Comparison of ENCODE assay signal across 19 cellular contexts in genomic region chr17:7048968-7049367, GRCh38. TPM values are rescaled to one million over a fixed set of nuclear protein-coding genes. Genes with fewer than 3 reads are reported as not detected.
DNase-seq lines count a peak whose midpoint lies in the region; ATAC-seq and TF ChIP-seq lines count a peak whose summit lies in the region.
"Had no signal": no experiment of that assay in that cellular context is flagged by ENCODE, and none has a peak within 500 bp of the region (broad histone marks: within the 10 kb centered on the region; RNA-seq: fewer than 3 reads in every experiment).

No MANE protein-coding gene starts in this region.

- H3K4me3 Mint-ChIP-seq in brain (peak overlapping the region in 1 of 5 experiments; percentile 39), CD14-positive monocyte (no peak overlapping the region)

- H3K4me2 ChIP-seq in smooth muscle cell = peak overlapping the region; percentile 33
- H3K4me2 ChIP-seq: KMS-11 had no signal

- H2AFZ ChIP-seq in smooth muscle cell (ENCODE audit: low read depth) = no peak overlapping the region

- H3K79me2 ChIP-seq in smooth muscle cell (ENCODE audit: low read depth) = no peaks in the 10 kb centered on the region

- intact Hi-C loops in uterus (cut with DNase I; ENCODE audit: low total_unique reads) = no loop called here
- intact Hi-C loops in CD14-positive monocyte (cut with micrococcal nuclease) = no loop called here

- H3K27ac Mint-ChIP-seq in brain (peak overlapping the region; percentile 19 to 77 (median 36)), CD14-positive monocyte (peak overlapping the region in 1 of 7 donors; percentile 21)

- H3K4me1 ChIP-seq in smooth muscle cell (ENCODE audit: low read depth) (no peaks in the 10 kb centered on the region), uterus (peaks cover 0 to under 1% of the 10 kb centered on the region in 2 donors)
- H3K4me1 ChIP-seq: SJCRH30 had no signal

- H3K9me3 Mint-ChIP-seq in brain (no peaks in the 10 kb centered on the region), CD14-positive monocyte (peaks cover 0 to 4% (median 0%) of the 10 kb centered on the region in 7 donors)
- H3K9me3 Mint-ChIP-seq: CD8-positive, alpha-beta memory T cell had no signal

- H3K4me3 ChIP-seq in smooth muscle cell = no peak overlapping the region
- H3K4me3 ChIP-seq in uterus = no peak overlapping the region
- H3K4me3 ChIP-seq: HAP-1, MG63, SJCRH30 had no signal

- no peak for TF ChIP-seq POLR2A in uterus (IDR thresholded peaks at IDR 0.05)

- H3F3A ChIP-seq in smooth muscle cell (ENCODE audit: low read depth) = no peaks in the 10 kb centered on the region

- no peaks in the 10 kb centered on the region for H3K36me3 ChIP-seq in smooth muscle cell (ENCODE audit: low read depth)
- no peaks in the 10 kb centered on the region for H3K36me3 ChIP-seq in uterus
- H3K36me3 ChIP-seq: HAP-1, MG63, SJCRH30 had no signal

- 20% methylated on average over 6 of the region's 6 CpGs for WGBS in smooth muscle cell (ENCODE audit: low lambda C conversion rate)

- peaks cover 37% of the 10 kb centered on the region for H3K4me1 Mint-ChIP-seq in brain
- peaks cover 30% of the 10 kb centered on the region for H3K4me1 Mint-ChIP-seq in CD14-positive monocyte

- H3K36me3 Mint-ChIP-seq in brain (no peaks in the 10 kb centered on the region), CD14-positive monocyte (peaks cover 0 to 2% of the 10 kb centered on the region in 2 donors)
- H3K36me3 Mint-ChIP-seq: CD8-positive, alpha-beta memory T cell had no signal

- peaks cover 36% of the 10 kb centered on the region for H3K27me3 Mint-ChIP-seq in brain
- H3K27me3 Mint-ChIP-seq in CD14-positive monocyte (ENCODE audit: low read depth in 3 of 3) = peaks cover 20 to 22% (median 22%) of the 10 kb centered on the region in 3 donors

- H3K27ac ChIP-seq in smooth muscle cell (ENCODE audit: low read depth) (peak overlapping the region; percentile 10), uterus (no peak overlapping the region)
- H3K27ac ChIP-seq: KMS-11, RWPE1, SJCRH30 had no signal

- TF ChIP-seq CTCF in brain (conservative IDR thresholded peaks at IDR 0.05) (no peak), smooth muscle cell (IDR thresholded peaks at IDR 0.05; ENCODE audit: borderline replicate concordance, insufficient read depth, poor library complexity, severe bottlenecking) (no peak), uterus (IDR thresholded peaks at IDR 0.05) (no peak), CD14-positive monocyte (IDR thresholded peaks at IDR 0.05) (no peak)

- H3K9ac ChIP-seq in smooth muscle cell (ENCODE audit: low read depth) = no peak overlapping the region
- H3K9ac ChIP-seq: KMS-11 had no signal

- DNase-seq in Daoy (ENCODE audit: low read depth) (peak; percentile 50), LHCN-M2 (ENCODE audit: low read depth) (peak; percentile 50), smooth muscle cell (lab: John Stamatoyannopoulos, UW; ENCODE audit: unreplicated experiment) (no peak), uterus (no peak), CD14-positive monocyte (ENCODE audit: low spot score) (no peak)
- DNase-seq: CD8-positive, alpha-beta memory T cell; EL; MG63; NCI-H1105 treated with DMSO at 0.1 percent for 48 hours; NCI-H187; NCI-H2171 treated with DMSO at 0.1 percent for 48 hours; SJCRH30 had no signal

- H4K20me1 ChIP-seq in smooth muscle cell (ENCODE audit: low read depth) = no peaks in the 10 kb centered on the region

- no peaks in the 10 kb centered on the region for H3K9me3 ChIP-seq in smooth muscle cell (replicated peaks; ENCODE audit: low read depth)
- no peaks in the 10 kb centered on the region for H3K9me3 ChIP-seq in uterus
- H3K9me3 ChIP-seq: HAP-1, MG63, SJCRH30 had no signal

- ATAC-seq in HG02571 (IDR thresholded peaks at IDR 0.05; ENCODE audit: unreplicated experiment) = no peak

- H3K27me3 ChIP-seq in smooth muscle cell (ENCODE audit: low read depth) (peaks cover 5% of the 10 kb centered on the region), uterus (no peaks in the 10 kb centered on the region)
- H3K27me3 ChIP-seq: MG63, SJCRH30 had no signal

RNA-seq across cellular contexts. Expression of gene SLC16A11, which starts 5.1 kb away (rescaled TPM):
- not detected in 2 replicates for total RNA-seq in Daoy (2014; rRNA removed; shearing (Covaris generic))
- total RNA-seq in LHCN-M2 (2014; rRNA removed) (0.11 TPM in 1 of 2 replicates, not detected in the other), smooth muscle cell (0.36 TPM in 1 of 2 replicates, not detected in the other), uterus (1 to 10 TPM in 1 of 4 donors, under 1 TPM in 3; 0.14 to 10.0 (median 0.85) TPM)
- 0.12 TPM for polyA plus RNA-seq in LHCN-M2 (2012)
- polyA plus RNA-seq in brain (ENCODE audit: insufficient read depth, low read depth, low replicate concordance) (3.4 TPM), smooth muscle cell (0.65 and 0.80 TPM in 2 replicates), CD14-positive monocyte (not detected)
- total RNA-seq: OCI-LY7, SJCRH30 had no signal

RNA-seq across cellular contexts. Expression of gene SLC16A13, which starts 13.2 kb away (rescaled TPM):
- total RNA-seq in Daoy (2014; rRNA removed; shearing (Covaris generic)) = 0.34 TPM in 1 of 2 replicates, not detected in the other
- total RNA-seq in LHCN-M2 (2014; rRNA removed) (0.63 TPM in 1 of 2 replicates, not detected in the other), smooth muscle cell (2.0 and 2.7 TPM in 2 replicates), uterus (1 to 10 TPM in 1 of 4 donors, under 1 TPM in 1, not detected in 2; 0.51 to 3.4 TPM)
- polyA plus RNA-seq in LHCN-M2 (2012) = 2.8 TPM
- polyA plus RNA-seq in brain (ENCODE audit: insufficient read depth, low read depth, low replicate concordance) (1.8 TPM), smooth muscle cell (3.5 TPM in 2 replicates), CD14-positive monocyte (1 to 10 TPM in 1 of 2 donors, under 1 TPM in 1; 0.93 to 2.2 TPM)

RNA-seq across cellular contexts. Expression of gene BCL6B, which starts 26.1 kb away (rescaled TPM):
- not detected in 2 replicates for total RNA-seq in Daoy (2014; rRNA removed; shearing (Covaris generic))
- total RNA-seq in LHCN-M2 (2014; rRNA removed) = not detected in 2 replicates
- polyA plus RNA-seq in LHCN-M2 (2012) = not detected
- polyA plus RNA-seq in brain (ENCODE audit: insufficient read depth, low read depth, low replicate concordance) = 2.9 TPM
- 0.45 TPM in 1 of 2 replicates, not detected in the other for total RNA-seq in smooth muscle cell
- not detected in 2 replicates for polyA plus RNA-seq in smooth muscle cell
- 10 to 100 TPM in 3 of 4 donors, 1 to 10 TPM in 1; 9.7 to 32.8 (median 22.7) TPM for total RNA-seq in uterus
- polyA plus RNA-seq in CD14-positive monocyte = under 1 TPM in 1 of 2 donors, not detected in 1; 0.06 TPM
- total RNA-seq: NCI-H460, OCI-LY7 had no signal

RNA-seq across cellular contexts. Expression of gene CLEC10A, which starts 31.1 kb away (rescaled TPM):
- not detected in 2 replicates for total RNA-seq in Daoy (2014; rRNA removed; shearing (Covaris generic))
- total RNA-seq in LHCN-M2 (2014; rRNA removed) = not detected in 2 replicates
- polyA plus RNA-seq in LHCN-M2 (2012) = not detected
- polyA plus RNA-seq in brain (ENCODE audit: insufficient read depth, low read depth, low replicate concordance) = not detected
- total RNA-seq in smooth muscle cell = not detected in 2 replicates
- polyA plus RNA-seq in smooth muscle cell = not detected in 2 replicates
- total RNA-seq in uterus = 1 to 10 TPM in 2 of 4 donors, not detected in 2; 1.5 to 3.5 TPM
- 10 to 100 TPM; 22.7 to 61.9 TPM for polyA plus RNA-seq in CD14-positive monocyte
- total RNA-seq: NCI-H460, OCI-LY7, SJCRH30 had no signal
- polyA plus RNA-seq: CD8-positive, alpha-beta memory T cell had no signal

RNA-seq across cellular contexts. Expression of gene RNASEK, which starts 36.5 kb away (rescaled TPM):
- 72.7 and 82.3 TPM in 2 replicates for total RNA-seq in Daoy (2014; rRNA removed; shearing (Covaris generic))
- total RNA-seq in LHCN-M2 (2014; rRNA removed) = 161 and 204 TPM in 2 replicates
- 619 TPM for polyA plus RNA-seq in LHCN-M2 (2012)
- polyA plus RNA-seq in brain (ENCODE audit: insufficient read depth, low read depth, low replicate concordance) = 746 TPM
- 350 and 356 TPM in 2 replicates for total RNA-seq in smooth muscle cell
- 718 and 785 TPM in 2 replicates for polyA plus RNA-seq in smooth muscle cell
- total RNA-seq in uterus = 100 to 1,000 TPM in 2 of 4 donors, 10 to 100 TPM in 2; 30.8 to 153 (median 101) TPM
- polyA plus RNA-seq in CD14-positive monocyte = 1,000 to 10,000 TPM; 1,057 to 1,383 TPM

Comparison
In these comparisons a context has a peak if more than half of its experiments do, and no peak if none do; other contexts are left out.
1. DNase-seq: peak in Daoy (single experiment) and LHCN-M2 (single experiment); none in smooth muscle cell (single experiment), uterus (0 of 2) and CD14-positive monocyte (single experiment).